ENCODE assay signal across 8 cellular contexts in genomic region chr1:244050835-244051444, GRCh38. TPM values are rescaled to one million over a fixed set of nuclear protein-coding genes. Genes with fewer than 3 reads are reported as not detected.
DNase-seq lines count a peak whose midpoint lies in the region; ATAC-seq and TF ChIP-seq lines count a peak whose summit lies in the region.

ZBTB18 (plus strand) TSS chr1:244051283; CDS start chr1:244051432, 149 bp downstream.

- POLR2A ChIA-PET in activated B cell treated with CpG ODN at 0.5 μM for 24 hours (lab: Charles Lee), result interaction anchor here (1.2 to 5.5 kb wide), 4 partner anchors 21 to 303 kb away, joined by 3 to 55 read pairs (median 4); no protein-coding TSS in a partner anchor

- intact Hi-C loops in activated B cell treated with CpG ODN at 0.5 μM for 24 hours (cut with micrococcal nuclease), result loop anchor here (1.0 to 10.0 kb wide), 3 partner anchors 10 to 1266 kb away; no protein-coding TSS in a partner anchor

- CTCF ChIA-PET in activated B cell treated with CpG ODN at 0.5 μM for 24 hours (lab: Charles Lee), result interaction anchor here (0.9 to 2.3 kb wide), 5 partner anchors 24 to 707 kb away, joined by 3 to 7 read pairs (median 4); no protein-coding TSS in a partner anchor

- H2BK5ac ChIP-seq in neuronal stem cell (ENCODE audit: low read length), result no peak within 1 kb of the TSS

- no peak within 1 kb of the TSS for H3K27ac Mint-ChIP-seq in activated B cell treated with CpG ODN at 0.5 μM for 24 hours

- no peak within 1 kb of the TSS for H3K4ac ChIP-seq in neuronal stem cell (ENCODE audit: low read length)

- H3K4me1 Mint-ChIP-seq in activated B cell treated with CpG ODN at 0.5 μM for 24 hours, result peaks cover 23% of the 10 kb centered on the region

- DNase-seq in G401 (ENCODE audit: low spot score), result peak; percentile 95
- peak; percentile 1 for DNase-seq in NCI-H187 treated with DMSO at 0.1 percent for 48 hours (lab: John Stamatoyannopoulos, UW)
- no peak for DNase-seq in activated B cell treated with CpG ODN at 0.5 μM for 24 hours
- no peak for DNase-seq in glomerular endothelial cell (ENCODE audit: extremely low read depth, low read depth, low spot score)
- DNase-seq in neuronal stem cell (ENCODE audit: low spot score), result no peak
- DNase-seq in stimulated activated CD4-positive, alpha-beta T cell treated with anti-CD3 and anti-CD28 coated beads, Interleukin-4, amount 100 ng/mL, for 4 hours, result no peak
- no peak for DNase-seq in omental fat pad (ENCODE audit: low spot score)

- peaks cover 13 to 21% of the 10 kb centered on the region in 2 donors for H3K36me3 ChIP-seq in neuronal stem cell (replicated peaks in 1 of 2; ENCODE audit: control insufficient read depth in 2 of 2, insufficient read depth in 2 of 2, low read length in 2 of 2)

- no peak within 1 kb of the TSS for H2BK15ac ChIP-seq in neuronal stem cell (ENCODE audit: low read length)

- WGBS in neuronal stem cell (ENCODE audit: extremely low coverage in 2 of 2, insufficient read length in 2 of 2, insufficient replicate concordance in 1 of 2), 2 donors, result no CpG with 5 or more reads among the region's 4 CpGs

- H4K91ac ChIP-seq in neuronal stem cell (ENCODE audit: low read depth, low read length, poor library complexity), result no peak within 1 kb of the TSS

- peaks cover 8% of the 10 kb centered on the region for H3K79me1 ChIP-seq in neuronal stem cell (ENCODE audit: low read depth, low read length)

- peak within 1 kb of the TSS; percentile 41 for H3K18ac ChIP-seq in neuronal stem cell (ENCODE audit: low read length)

- in situ Hi-C loops in G401 (cut with HindIII; ENCODE audit: low sequenced_read_pairs), result no loop called here

- H2BK120ac ChIP-seq in neuronal stem cell (ENCODE audit: low read depth, low read length), result no peak within 1 kb of the TSS

- H4K8ac ChIP-seq in neuronal stem cell (ENCODE audit: low read depth, low read length), result no peak within 1 kb of the TSS

- peaks cover 23 to 24% of the 10 kb centered on the region in 2 donors for H3K4me1 ChIP-seq in neuronal stem cell (ENCODE audit: control insufficient read depth in 2 of 2, insufficient read depth in 1 of 2, low read depth in 1 of 2, low read length in 2 of 2)

- H2AK5ac ChIP-seq in neuronal stem cell (ENCODE audit: low read depth, low read length), result no peak within 1 kb of the TSS

- H3K36me3 Mint-ChIP-seq in activated B cell treated with CpG ODN at 0.5 μM for 24 hours (ENCODE audit: low read depth), result peaks cover 24% of the 10 kb centered on the region

- H3K4me2 ChIP-seq in neuronal stem cell (ENCODE audit: insufficient read depth, low read length, poor library complexity, severe bottlenecking), result peak within 1 kb of the TSS; percentile 65

- H2AFZ ChIP-seq in neuronal stem cell (ENCODE audit: low read length), result no peak within 1 kb of the TSS

- no peaks in the 10 kb centered on the region for H3K27me3 Mint-ChIP-seq in activated B cell treated with CpG ODN at 0.5 μM for 24 hours

- TF ChIP-seq CTCF in activated B cell treated with CpG ODN at 0.5 μM for 24 hours (IDR thresholded peaks at IDR 0.05) (no peak), omental fat pad (IDR thresholded peaks at IDR 0.05) (no peak)

- peak within 1 kb of the TSS; percentile 88 for H3K9ac ChIP-seq in neuronal stem cell (ENCODE audit: low read depth, low read length, poor library complexity)

- no peaks in the 10 kb centered on the region for H3K9me3 ChIP-seq in neuronal stem cell (replicated peaks in 1 of 2; ENCODE audit: control insufficient read depth in 2 of 2, insufficient read depth in 1 of 2, low read depth in 1 of 2, low read length in 2 of 2)

- H2BK12ac ChIP-seq in neuronal stem cell (ENCODE audit: low read length), result no peak within 1 kb of the TSS

- H3K4me3 ChIP-seq in neuronal stem cell (ENCODE audit: low read length in 2 of 2), result peak within 1 kb of the TSS; percentile 86 to 87

- H3K9me3 Mint-ChIP-seq in activated B cell treated with CpG ODN at 0.5 μM for 24 hours, result no peaks in the 10 kb centered on the region

- H3K14ac ChIP-seq in neuronal stem cell (ENCODE audit: low read length), result no peak within 1 kb of the TSS

- no peak within 1 kb of the TSS for H3K23ac ChIP-seq in neuronal stem cell (ENCODE audit: low read depth, low read length, poor library complexity)

- H3K27ac ChIP-seq in neuronal stem cell (replicated peaks; ENCODE audit: low read length), result no peak within 1 kb of the TSS

- no peaks in the 10 kb centered on the region for H3K27me3 ChIP-seq in neuronal stem cell (ENCODE audit: control insufficient read depth in 3 of 3, insufficient read depth in 3 of 3, low read depth in 1 of 3, low read length in 3 of 3)

- ATAC-seq in activated B cell treated with CpG ODN at 0.5 μM for 24 hours (ENCODE audit: low read depth) (no peak), GM19397 (IDR thresholded peaks at IDR 0.05; ENCODE audit: unreplicated experiment) (no peak), omental fat pad (ENCODE audit: low FRiP score) (no peak)

- no peak within 1 kb of the TSS for H3K4me3 Mint-ChIP-seq in activated B cell treated with CpG ODN at 0.5 μM for 24 hours

RNA-seq across cellular contexts. Expression of gene ZBTB18, which starts in this region (rescaled TPM):
- 0.74 and 3.1 TPM in 2 replicates for total RNA-seq in G401 (2014; rRNA removed; shearing (Covaris generic))
- total RNA-seq in activated B cell treated with CpG ODN at 0.5 μM for 24 hours, result 42.5 and 46.7 TPM in 2 replicates
- total RNA-seq in glomerular endothelial cell, result 20.2 and 25.0 TPM in 2 replicates
- polyA plus RNA-seq in neuronal stem cell (2013, experiment 1 of 2), result 29.1 TPM
- 30.0 TPM for polyA plus RNA-seq in neuronal stem cell (2013, experiment 2 of 2)
- 10 to 100 TPM in 2 of 4 donors, 1 to 10 TPM in 2; 7.0 to 24.7 (median 10.6) TPM for total RNA-seq in omental fat pad

Comparison
In these comparisons a context has a peak if more than half of its experiments do, and no peak if none do; other contexts are left out.
1. DNase-seq: peak in G401 (single experiment) and NCI-H187 treated with DMSO at 0.1 percent for 48 hours (single experiment); none in activated B cell treated with CpG ODN at 0.5 μM for 24 hours (single experiment), glomerular endothelial cell (single experiment), neuronal stem cell (single experiment), stimulated activated CD4-positive, alpha-beta T cell treated with anti-CD3 and anti-CD28 coated beads, Interleukin-4, amount 100 ng/mL, for 4 hours (0 of 2) and omental fat pad (single experiment).